25 cellular contexts compared by ENCODE assay signal in genomic region chr10:66519616-66520015, GRCh38.
"Had no signal": no experiment of that assay in that cellular context is flagged by ENCODE, and none has a peak within 500 bp of the region (broad histone marks: within the 10 kb centered on the region; RNA-seq: fewer than 3 reads in every experiment).

No MANE protein-coding gene starts in this region.

- H3K4me1 ChIP-seq: left lung, lower lobe of right lung, sigmoid colon, spleen, suprapubic skin, tibial artery, uterus had no signal

- H3K27me3 ChIP-seq: left lung, ovary, sigmoid colon, spleen, suprapubic skin, tibial artery, uterus had no signal

- H3K36me3 ChIP-seq: left lung, lower lobe of right lung, ovary, sigmoid colon, spleen, suprapubic skin, thoracic aorta, tibial artery, uterus had no signal

- H3K4me1 Mint-ChIP-seq: immature natural killer cell; stimulated activated effector memory CD8-positive, alpha-beta T cell treated with anti-CD3 and anti-CD28 coated beads, Interleukin-12 subunit alpha, Interleukin-12 subunit beta, amount 100 ng/mL, for 72 hours had no signal

- H3K4me3 ChIP-seq: left lung, lower lobe of right lung, mucosa of descending colon, ovary, sigmoid colon, spleen, suprapubic skin, thoracic aorta, tibial artery, uterus had no signal

- H3K4me3 Mint-ChIP-seq: immature natural killer cell; naive thymus-derived CD4-positive, alpha-beta T cell; natural killer cell treated with Interleukin-12 subunit alpha and Interleukin-12 subunit beta and Interleukin-15 and Interleukin-18, amount 100 ng/mL, for 72 hours; stimulated activated effector memory CD8-positive, alpha-beta T cell treated with anti-CD3 and anti-CD28 coated beads, Interleukin-12 subunit alpha, Interleukin-12 subunit beta, amount 100 ng/mL, for 72 hours; stimulated activated naive CD8-positive, alpha-beta T cell treated with anti-CD3 and anti-CD28 coated beads, Interleukin-15, Interleukin-2, amounts not matched to agents 100 ng/mL and 50 ng/mL, for 24 hours; type B pancreatic cell had no signal

- H3K9me3 Mint-ChIP-seq: type B pancreatic cell had no signal

- H3K36me3 Mint-ChIP-seq: immature natural killer cell; naive thymus-derived CD4-positive, alpha-beta T cell; natural killer cell treated with Interleukin-12 subunit alpha and Interleukin-12 subunit beta and Interleukin-15 and Interleukin-18, amount 100 ng/mL, for 72 hours; stimulated activated effector memory CD8-positive, alpha-beta T cell treated with anti-CD3 and anti-CD28 coated beads, Interleukin-12 subunit alpha, Interleukin-12 subunit beta, amount 100 ng/mL, for 72 hours; type B pancreatic cell had no signal

- H3K9me3 ChIP-seq: left lung, lower lobe of right lung, mucosa of descending colon, ovary, sigmoid colon, suprapubic skin, thoracic aorta, tibial artery, uterus had no signal

- H3K27me3 Mint-ChIP-seq: naive thymus-derived CD4-positive, alpha-beta T cell; natural killer cell treated with Interleukin-12 subunit alpha and Interleukin-12 subunit beta and Interleukin-15 and Interleukin-18, amount 100 ng/mL, for 72 hours; progenitor cell of endocrine pancreas; stimulated activated naive CD8-positive, alpha-beta T cell treated with anti-CD3 and anti-CD28 coated beads, Interleukin-15, Interleukin-2, amounts not matched to agents 100 ng/mL and 50 ng/mL, for 24 hours; type B pancreatic cell had no signal

- H3K27ac Mint-ChIP-seq: immature natural killer cell; naive thymus-derived CD4-positive, alpha-beta T cell; natural killer cell treated with Interleukin-12 subunit alpha and Interleukin-12 subunit beta and Interleukin-15 and Interleukin-18, amount 100 ng/mL, for 72 hours; progenitor cell of endocrine pancreas; stimulated activated effector memory CD8-positive, alpha-beta T cell treated with anti-CD3 and anti-CD28 coated beads, Interleukin-12 subunit alpha, Interleukin-12 subunit beta, amount 100 ng/mL, for 72 hours; stimulated activated naive CD8-positive, alpha-beta T cell treated with anti-CD3 and anti-CD28 coated beads, Interleukin-15, Interleukin-2, amounts not matched to agents 100 ng/mL and 50 ng/mL, for 24 hours; type B pancreatic cell had no signal

- H3K27ac ChIP-seq: left lung, lower lobe of right lung, ovary, sigmoid colon, spleen, suprapubic skin, thoracic aorta, tibial artery, uterus had no signal

- DNase-seq: hypothalamus; immature natural killer cell; kidney; left colon; left lung; lower lobe of right lung; midbrain; mucosa of descending colon; naive thymus-derived CD4-positive, alpha-beta T cell; ovary; right cardiac atrium; sigmoid colon; small intestine; spleen; stimulated activated CD4-positive, alpha-beta T cell treated with anti-CD3 and anti-CD28 coated beads, Interleukin-4, amount 100 ng/mL, for 24 hours; stimulated activated naive CD4-positive, alpha-beta T cell; tibial artery; uterus had no signal
